20 cellular contexts compared by ENCODE assay signal in the genomic region with DNA sequence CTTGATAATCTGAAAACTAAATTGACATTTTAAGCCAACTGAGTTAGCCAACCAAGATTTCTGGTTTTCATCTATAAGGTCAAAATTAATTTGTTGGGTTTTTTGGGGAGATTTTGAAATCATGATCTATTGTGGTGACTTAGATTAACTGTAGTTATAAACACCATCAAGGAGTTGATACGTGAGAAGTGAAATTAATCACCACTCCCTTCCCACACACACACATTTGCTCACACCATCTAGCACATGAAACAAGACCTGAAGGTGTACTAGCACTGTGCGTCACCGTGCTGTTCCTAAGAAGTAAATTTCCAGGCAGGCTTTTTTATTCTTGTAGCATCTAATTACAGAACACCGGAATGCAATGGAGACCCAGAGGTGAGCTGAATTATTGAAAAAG. TPM values are rescaled to one million over a fixed set of nuclear protein-coding genes. Genes with fewer than 3 reads are reported as not detected.
DNase-seq lines count a peak whose midpoint lies in the region; ATAC-seq lines count a peak whose summit lies in the region.
"Had no signal": no experiment of that assay in that cellular context is flagged by ENCODE, and none has a peak within 500 bp of the region (broad histone marks: within the 10 kb centered on the region; RNA-seq: fewer than 3 reads in every experiment).

No MANE protein-coding gene starts in this region.

- no peak for DNase-seq in activated T-cell treated with anti-CD3 and anti-CD28 coated beads, Interleukin-2, amount 50 U/mL, for 24 hours
- no peak for DNase-seq in activated T-cell treated with anti-CD3 and anti-CD28 coated beads, Interleukin-2, amount 50 U/mL, for 1 hour
- DNase-seq in renal cortical epithelial cell (ENCODE audit: low read depth) (peak; percentile 2), OCI-M1 (lab: John Stamatoyannopoulos, UW) (no peak), DMS 273 (lab: John Stamatoyannopoulos, UW; ENCODE audit: unreplicated experiment) (no peak), DMS53 (lab: John Stamatoyannopoulos, UW) (no peak)
- DNase-seq: Calu3; CD8-positive, alpha-beta T cell; KG1; NCI-H187; NCI-H2107; NCI-H226; NCI-H524; PC-3; RPMI8226; SHP77 treated with DMSO at 0.1 percent for 48 hours had no signal

- peak overlapping the region; percentile 5 for H3K4me3 Mint-ChIP-seq in activated T-cell treated with anti-CD3 and anti-CD28 coated beads, Interleukin-2, amount 50 U/mL, for 24 hours
- H3K4me3 Mint-ChIP-seq in activated T-helper 17 cell treated with anti-CD3 and anti-CD28 coated beads, Interleukin-2, amount 50 U/mL, for 72 hours = peak overlapping the region; percentile 17
- H3K4me3 Mint-ChIP-seq: CD8-positive, alpha-beta T cell had no signal

- no peaks in the 10 kb centered on the region for H3K27me3 Mint-ChIP-seq in activated T-cell treated with anti-CD3 and anti-CD28 coated beads, Interleukin-2, amount 50 U/mL, for 24 hours
- no peaks in the 10 kb centered on the region for H3K27me3 Mint-ChIP-seq in activated T-helper 17 cell treated with anti-CD3 and anti-CD28 coated beads, Interleukin-2, amount 50 U/mL, for 72 hours

- H3K9me3 Mint-ChIP-seq in activated T-cell treated with anti-CD3 and anti-CD28 coated beads, Interleukin-2, amount 50 U/mL, for 24 hours = no peaks in the 10 kb centered on the region
- no peaks in the 10 kb centered on the region for H3K9me3 Mint-ChIP-seq in activated T-helper 17 cell treated with anti-CD3 and anti-CD28 coated beads, Interleukin-2, amount 50 U/mL, for 72 hours
- H3K9me3 Mint-ChIP-seq: CD8-positive, alpha-beta T cell had no signal

- ATAC-seq in GM18868 (IDR thresholded peaks at IDR 0.05; ENCODE audit: unreplicated experiment) = peak; percentile 36
- peak; percentile 95 for ATAC-seq in activated T-helper 17 cell treated with anti-CD3 and anti-CD28 coated beads, Interleukin-2, amount 50 U/mL, for 72 hours (replicated peaks)
- ATAC-seq: CD8-positive, alpha-beta T cell; HepG2; PC-3 had no signal

- peak overlapping the region; percentile 84 for H3K27ac Mint-ChIP-seq in activated T-cell treated with anti-CD3 and anti-CD28 coated beads, Interleukin-2, amount 50 U/mL, for 24 hours
- peak overlapping the region; percentile 79 for H3K27ac Mint-ChIP-seq in activated T-helper 17 cell treated with anti-CD3 and anti-CD28 coated beads, Interleukin-2, amount 50 U/mL, for 72 hours
- H3K27ac Mint-ChIP-seq: CD8-positive, alpha-beta T cell had no signal

- H3K36me3 Mint-ChIP-seq in activated T-cell treated with anti-CD3 and anti-CD28 coated beads, Interleukin-2, amount 50 U/mL, for 24 hours (ENCODE audit: low read depth) = peaks cover 43% of the 10 kb centered on the region
- peaks cover 51% of the 10 kb centered on the region for H3K36me3 Mint-ChIP-seq in activated T-helper 17 cell treated with anti-CD3 and anti-CD28 coated beads, Interleukin-2, amount 50 U/mL, for 72 hours (ENCODE audit: low read depth)

- peaks cover 23% of the 10 kb centered on the region for H3K4me1 Mint-ChIP-seq in activated T-cell treated with anti-CD3 and anti-CD28 coated beads, Interleukin-2, amount 50 U/mL, for 24 hours (ENCODE audit: low read depth)
- H3K4me1 Mint-ChIP-seq in activated T-helper 17 cell treated with anti-CD3 and anti-CD28 coated beads, Interleukin-2, amount 50 U/mL, for 72 hours = no peaks in the 10 kb centered on the region

RNA-seq across cellular contexts. Expression of gene OR5B21, which starts 2.1 kb away (rescaled TPM):
- total RNA-seq in activated T-helper 17 cell treated with anti-CD3 and anti-CD28 coated beads, Interleukin-2, amount 50 U/mL, for 72 hours = 1 to 10 TPM; 2.9 to 3.6 TPM
- not detected in 2 replicates for total RNA-seq in renal cortical epithelial cell
- total RNA-seq: Calu3; CD8-positive, alpha-beta T cell; H4; HepG2; PC-3 had no signal
